27 cellular contexts compared by ENCODE assay signal in genomic region chr17:60563743-60564142, GRCh38. TPM values are rescaled to one million over a fixed set of nuclear protein-coding genes. Genes with fewer than 3 reads are reported as not detected.
DNase-seq lines count a peak whose midpoint lies in the region; ATAC-seq, FAIRE-seq and TF ChIP-seq lines count a peak whose summit lies in the region.
"Had no signal": no experiment of that assay in that cellular context is flagged by ENCODE, and none has a peak within 500 bp of the region (broad histone marks: within the 10 kb centered on the region; RNA-seq: fewer than 3 reads in every experiment).

No MANE protein-coding gene starts in this region.

- H2BK15ac ChIP-seq in mesenchymal stem cell (ENCODE audit: low read depth, poor library complexity, severe bottlenecking) = no peak overlapping the region

- H4K91ac ChIP-seq in mesenchymal stem cell (ENCODE audit: low read length) = no peak overlapping the region

- H3K27ac Mint-ChIP-seq in activated T-helper 2 cell treated with anti-CD3 and anti-CD28 coated beads, Interferon-gamma antibody, Interleukin-2, Interleukin-4, amounts not matched to agents 10 μg/mL and 5 μg/mL and 100 μg/mL, durations not matched to agents 14 hours and 24 hours and 36 hours = no peak overlapping the region
- H3K27ac Mint-ChIP-seq: CD8-positive, alpha-beta memory T cell; H9 had no signal

- no peak overlapping the region for H3K4me3 ChIP-seq in bronchial epithelial cell (ENCODE audit: low read depth, low read length)
- no peak overlapping the region for H3K4me3 ChIP-seq in mesenchymal stem cell (ENCODE audit: insufficient read depth in 1 of 2, low read depth in 1 of 2, low read length in 2 of 2)
- H3K4me3 ChIP-seq: BLaER1 treated with 17β-estradiol and CSF1 and Interleukin-3, amounts not matched to agents 10 nM and 100 nM; GM12878; GM23248 had no signal

- no peaks in the 10 kb centered on the region for H3K9me3 ChIP-seq in mesenchymal stem cell (ENCODE audit: control insufficient read depth, low read length)

- no peak for TF ChIP-seq CTCF in bronchial epithelial cell (IDR thresholded peaks at IDR 0.05; ENCODE audit: insufficient read depth, low read length, severe bottlenecking)

- no peaks in the 10 kb centered on the region for H3K36me3 ChIP-seq in bronchial epithelial cell (ENCODE audit: control insufficient read depth, insufficient read depth, low read length)
- no peaks in the 10 kb centered on the region for H3K36me3 ChIP-seq in mesenchymal stem cell (ENCODE audit: control insufficient read depth in 1 of 2, insufficient read depth in 2 of 2, low read depth in 1 of 2, low read length in 2 of 2)

- WGBS in mesenchymal stem cell = 33% methylated on average over 1 of the region's 2 CpGs

- H3K9ac ChIP-seq in mesenchymal stem cell (ENCODE audit: low read length) = no peak overlapping the region
- H3K9ac ChIP-seq: BLaER1 treated with 17β-estradiol and CSF1 and Interleukin-3, amounts not matched to agents 10 nM and 100 nM; GM23248; KMS-11 had no signal

- no peak overlapping the region for H2BK120ac ChIP-seq in mesenchymal stem cell (ENCODE audit: low read depth, low read length)

- H3K79me1 ChIP-seq in mesenchymal stem cell (replicated peaks; ENCODE audit: low read length, poor library complexity, severe bottlenecking) = no peaks in the 10 kb centered on the region

- H3K4me1 Mint-ChIP-seq in activated T-helper 2 cell treated with anti-CD3 and anti-CD28 coated beads, Interferon-gamma antibody, Interleukin-2, Interleukin-4, amounts not matched to agents 10 μg/mL and 5 μg/mL and 100 μg/mL, durations not matched to agents 14 hours and 24 hours and 36 hours (ENCODE audit: low read depth) = peaks cover 2% of the 10 kb centered on the region
- H3K4me1 Mint-ChIP-seq: CD8-positive, alpha-beta memory T cell; H9 had no signal

- H3K4me2 ChIP-seq in mesenchymal stem cell (ENCODE audit: low read length, poor library complexity, severe bottlenecking) = no peak overlapping the region
- H3K4me2 ChIP-seq: BLaER1 treated with 17β-estradiol and CSF1 and Interleukin-3, amounts not matched to agents 10 nM and 100 nM; KMS-11 had no signal

- intact Hi-C loops in activated T-helper 2 cell treated with anti-CD3 and anti-CD28 coated beads, Interferon-gamma antibody, Interleukin-2, Interleukin-4, amounts not matched to agents 10 μg/mL and 5 μg/mL and 100 μg/mL, durations not matched to agents 14 hours and 24 hours and 36 hours (cut with micrococcal nuclease) = no loop called here

- no peak overlapping the region for H4K8ac ChIP-seq in mesenchymal stem cell (ENCODE audit: low read length)

- H2AFZ ChIP-seq in mesenchymal stem cell (ENCODE audit: low read depth, low read length) = no peak overlapping the region
- H2AFZ ChIP-seq: GM23248 had no signal

- peak overlapping the region; percentile 88 for H2AK5ac ChIP-seq in mesenchymal stem cell (ENCODE audit: low read length, severe bottlenecking)

- no peak overlapping the region for H3K4ac ChIP-seq in mesenchymal stem cell (ENCODE audit: low read depth in 1 of 2, low read length in 2 of 2)

- no peak overlapping the region for H3K18ac ChIP-seq in mesenchymal stem cell (ENCODE audit: low read depth in 1 of 2, low read length in 2 of 2)

- H2BK12ac ChIP-seq in mesenchymal stem cell (ENCODE audit: low read length in 2 of 2) = no peak overlapping the region

- no peak overlapping the region for H2BK5ac ChIP-seq in mesenchymal stem cell (ENCODE audit: low read depth, low read length, poor library complexity, severe bottlenecking)

- H3K4me3 Mint-ChIP-seq in activated T-helper 2 cell treated with anti-CD3 and anti-CD28 coated beads, Interferon-gamma antibody, Interleukin-2, Interleukin-4, amounts not matched to agents 10 μg/mL and 5 μg/mL and 100 μg/mL, durations not matched to agents 14 hours and 24 hours and 36 hours (ENCODE audit: low read depth) = no peak overlapping the region
- H3K4me3 Mint-ChIP-seq: CD8-positive, alpha-beta memory T cell; H9 had no signal

- DNase-seq in NCI-H510A treated with DMSO at 0.1 percent for 48 hours (lab: John Stamatoyannopoulos, UW) (peak; percentile 11), NCI-H510A (lab: John Stamatoyannopoulos, UW) (no peak), NCI-H146 (lab: John Stamatoyannopoulos, UW) (peak; percentile 65), bronchial epithelial cell (ENCODE audit: low read depth) (peak; percentile 48), mesenchymal stem cell (no peak), cerebellar cortex (ENCODE audit: low spot score) (no peak)
- DNase-seq in activated T-helper 2 cell treated with anti-CD3 and anti-CD28 coated beads, Interferon-gamma antibody, Interleukin-2, Interleukin-4, amounts not matched to agents 10 μg/mL and 5 μg/mL and 100 μg/mL, durations not matched to agents 14 hours and 24 hours and 36 hours (ENCODE audit: low spot score) = no peak
- DNase-seq: CD8-positive, alpha-beta memory T cell; DMS79; GM23248; H9; IMR-90; MV-4-11; NCI-H1105 treated with DMSO at 0.1 percent for 48 hours; NCI-H1694 treated with DMSO at 0.1 percent for 48 hours; NCI-H2107; NCI-H446 treated with DMSO at 0.1 percent for 48 hours had no signal

- H3K9me3 Mint-ChIP-seq in activated T-helper 2 cell treated with anti-CD3 and anti-CD28 coated beads, Interferon-gamma antibody, Interleukin-2, Interleukin-4, amounts not matched to agents 10 μg/mL and 5 μg/mL and 100 μg/mL, durations not matched to agents 14 hours and 24 hours and 36 hours = peaks cover 5% of the 10 kb centered on the region

- no peak overlapping the region for H3K14ac ChIP-seq in mesenchymal stem cell (ENCODE audit: low read length in 2 of 2)

- no peak overlapping the region for H3K27ac ChIP-seq in mesenchymal stem cell (ENCODE audit: low read length, poor library complexity, severe bottlenecking)
- H3K27ac ChIP-seq: 22Rv1; BLaER1 treated with 17β-estradiol and CSF1 and Interleukin-3, amounts not matched to agents 10 nM and 100 nM; GM23248; HL-60; KMS-11 had no signal

- FAIRE-seq in bronchial epithelial cell (lab: Jason Lieb, UNC) = no peak
- FAIRE-seq: D721Med, GM12878, HTR-8/SVneo, RCC 7860 had no signal

- H3K36me3 Mint-ChIP-seq in activated T-helper 2 cell treated with anti-CD3 and anti-CD28 coated beads, Interferon-gamma antibody, Interleukin-2, Interleukin-4, amounts not matched to agents 10 μg/mL and 5 μg/mL and 100 μg/mL, durations not matched to agents 14 hours and 24 hours and 36 hours (ENCODE audit: low read depth) = no peaks in the 10 kb centered on the region

- H3K27me3 ChIP-seq in bronchial epithelial cell (ENCODE audit: control insufficient read depth, insufficient read depth, low read length) (no peaks in the 10 kb centered on the region), mesenchymal stem cell (ENCODE audit: control insufficient read depth in 1 of 2, insufficient read depth in 1 of 2, low read length in 2 of 2) (no peaks in the 10 kb centered on the region)
- H3K27me3 ChIP-seq: BLaER1 treated with 17β-estradiol and CSF1 and Interleukin-3, amounts not matched to agents 10 nM and 100 nM had no signal

- H3K4me1 ChIP-seq in mesenchymal stem cell (ENCODE audit: control insufficient read depth, insufficient read depth, low read depth, low read length) = peaks cover 4% of the 10 kb centered on the region
- H3K4me1 ChIP-seq: BLaER1 treated with 17β-estradiol and CSF1 and Interleukin-3, amounts not matched to agents 10 nM and 100 nM had no signal

- ATAC-seq in GM21737 (IDR thresholded peaks at IDR 0.05; ENCODE audit: unreplicated experiment) = no peak
- ATAC-seq: GM12878, Right ventricle myocardium inferior had no signal

- H3K27me3 Mint-ChIP-seq in activated T-helper 2 cell treated with anti-CD3 and anti-CD28 coated beads, Interferon-gamma antibody, Interleukin-2, Interleukin-4, amounts not matched to agents 10 μg/mL and 5 μg/mL and 100 μg/mL, durations not matched to agents 14 hours and 24 hours and 36 hours (ENCODE audit: low read depth) = peaks cover 2% of the 10 kb centered on the region

- H3K23ac ChIP-seq in mesenchymal stem cell (ENCODE audit: low read length in 2 of 2) = no peak overlapping the region

RNA-seq across cellular contexts. Expression of gene PPM1D, which starts 36.2 kb away (rescaled TPM):
- total RNA-seq in bronchial epithelial cell = 3.2 and 3.8 TPM in 2 replicates
- polyA plus RNA-seq in mesenchymal stem cell (2013, experiment 1 of 2) = 10.7 TPM
- 10.7 TPM for polyA plus RNA-seq in mesenchymal stem cell (2013, experiment 2 of 2)
- total RNA-seq in activated T-helper 2 cell treated with anti-CD3 and anti-CD28 coated beads, Interferon-gamma antibody, Interleukin-2, Interleukin-4, amounts not matched to agents 10 μg/mL and 5 μg/mL and 100 μg/mL, durations not matched to agents 14 hours and 24 hours and 36 hours = 14.9 and 15.1 TPM in 2 replicates

RNA-seq across cellular contexts. Expression of gene APPBP2, which starts 37.7 kb away (rescaled TPM):
- 15.5 and 17.3 TPM in 2 replicates for total RNA-seq in bronchial epithelial cell
- 20.3 TPM for polyA plus RNA-seq in mesenchymal stem cell (2013, experiment 1 of 2)
- 20.8 TPM for polyA plus RNA-seq in mesenchymal stem cell (2013, experiment 2 of 2)
- total RNA-seq in activated T-helper 2 cell treated with anti-CD3 and anti-CD28 coated beads, Interferon-gamma antibody, Interleukin-2, Interleukin-4, amounts not matched to agents 10 μg/mL and 5 μg/mL and 100 μg/mL, durations not matched to agents 14 hours and 24 hours and 36 hours = 23.2 and 26.9 TPM in 2 replicates

Comparison
In these comparisons a context has a peak if more than half of its experiments do, and no peak if none do; other contexts are left out.
1. DNase-seq: peak in NCI-H510A treated with DMSO at 0.1 percent for 48 hours (single experiment), NCI-H146 (single experiment) and bronchial epithelial cell (single experiment); none in NCI-H510A (single experiment), mesenchymal stem cell (single experiment), activated T-helper 2 cell treated with anti-CD3 and anti-CD28 coated beads, Interferon-gamma antibody, Interleukin-2, Interleukin-4, amounts not matched to agents 10 μg/mL and 5 μg/mL and 100 μg/mL, durations not matched to agents 14 hours and 24 hours and 36 hours (single experiment) and cerebellar cortex (single experiment).